In the genomic region with DNA sequence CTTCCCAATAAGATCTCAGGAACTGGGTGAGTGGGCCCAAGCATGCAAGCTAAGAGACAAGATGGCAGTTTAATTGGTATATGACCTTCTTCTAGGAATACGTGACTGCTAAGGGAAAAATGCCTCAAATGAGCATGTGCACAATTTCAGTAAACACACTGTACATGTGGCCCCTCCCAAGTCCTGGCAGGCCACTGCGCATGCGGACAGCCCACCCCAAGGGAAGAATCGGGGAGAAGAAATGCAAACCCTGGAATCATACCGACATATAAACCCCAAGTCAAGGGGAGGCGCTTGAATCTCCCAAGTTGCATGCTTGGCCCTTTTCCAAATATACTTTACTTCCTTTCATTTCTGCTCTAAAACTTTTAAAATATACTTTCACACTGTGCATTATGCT, we compare ENCODE assay signal across 8 cellular contexts.
"Had no signal": no experiment of that assay in that cellular context is flagged by ENCODE, and none has a peak within 500 bp of the region (broad histone marks: within the 10 kb centered on the region; RNA-seq: fewer than 3 reads in every experiment).

No MANE protein-coding gene starts in this region.

- H3K9me3 Mint-ChIP-seq: IgD-negative memory B cell had no signal

- H3K27ac ChIP-seq: HL-60, KMS-11 had no signal

- ATAC-seq: HepG2 had no signal

- H3K4me2 ChIP-seq: KMS-11 had no signal

- H3K4me3 Mint-ChIP-seq: IgD-negative memory B cell had no signal

- H3K27ac Mint-ChIP-seq: IgD-negative memory B cell had no signal

- H3K9ac ChIP-seq: KMS-11 had no signal

- DNase-seq: IMR-90, KBM-7, KG1 had no signal

- FAIRE-seq: HepG2, HTR-8/SVneo had no signal
